In the genomic region with DNA sequence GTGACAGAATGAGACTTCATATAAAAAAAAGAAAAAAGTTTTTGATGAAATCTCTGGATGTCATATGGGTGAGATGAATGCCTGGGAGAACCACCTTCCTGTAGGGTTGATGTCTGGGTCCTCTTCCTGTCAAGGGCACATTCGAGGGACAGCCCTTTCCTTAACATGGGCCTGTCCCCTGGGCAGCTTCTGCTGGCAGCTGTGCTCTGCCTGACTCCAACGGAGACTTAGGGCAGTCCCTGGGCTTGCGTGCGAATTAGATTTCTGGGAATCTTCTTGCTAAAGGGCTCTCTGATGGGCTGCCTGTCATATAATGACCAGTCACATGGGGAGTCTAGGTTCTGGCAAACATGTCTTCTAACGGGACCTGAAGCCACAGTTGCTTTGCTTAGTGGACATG, we compare ENCODE assay signal across 1 cellular context.
TF ChIP-seq lines count a peak whose summit lies in the region.

No MANE protein-coding gene starts in this region.

TF ChIP-seq in HepG2, 621 proteins besides CTCF, POLR2A, EP300 and RAD21:
- TF ChIP-seq KLF11 (CRISPR knock-in tag; IDR thresholded peaks at IDR 0.05) (no peak), ZBTB42 (CRISPR knock-in tag; IDR thresholded peaks at IDR 0.05) (no peak), ZNF17 (CRISPR knock-in tag; IDR thresholded peaks at IDR 0.05) (no peak), MED1 (CRISPR knock-in tag; IDR thresholded peaks at IDR 0.05) (no peak), JUNB (CRISPR knock-in tag; IDR thresholded peaks at IDR 0.05; ENCODE audit: borderline replicate concordance) (no peak)
- TF ChIP-seq, protein P1, sequence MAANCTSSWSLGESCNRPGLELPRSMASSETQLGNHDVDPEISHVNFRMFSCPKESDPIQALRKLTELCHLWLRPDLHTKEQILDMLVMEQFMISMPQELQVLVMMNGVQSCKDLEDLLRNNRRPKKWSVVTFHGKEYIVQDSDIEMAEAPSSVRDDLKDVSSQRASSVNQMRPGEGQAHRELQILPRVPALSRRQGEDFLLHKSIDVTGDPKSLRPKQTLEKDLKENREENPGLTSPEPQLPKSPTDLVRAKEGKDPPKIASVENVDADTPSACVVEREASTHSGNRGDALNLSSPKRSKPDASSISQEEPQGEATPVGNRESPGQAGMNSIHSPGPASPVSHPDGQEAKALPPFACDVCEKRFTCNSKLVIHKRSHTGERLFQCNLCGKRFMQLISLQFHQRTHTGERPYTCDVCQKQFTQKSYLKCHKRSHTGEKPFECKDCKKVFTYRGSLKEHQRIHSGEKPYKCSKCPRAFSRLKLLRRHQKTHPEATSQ (CRISPR knock-in tag; IDR thresholded peaks at IDR 0.05; ENCODE audit: borderline replicate concordance) = no peak
- TF ChIP-seq, protein P2, sequence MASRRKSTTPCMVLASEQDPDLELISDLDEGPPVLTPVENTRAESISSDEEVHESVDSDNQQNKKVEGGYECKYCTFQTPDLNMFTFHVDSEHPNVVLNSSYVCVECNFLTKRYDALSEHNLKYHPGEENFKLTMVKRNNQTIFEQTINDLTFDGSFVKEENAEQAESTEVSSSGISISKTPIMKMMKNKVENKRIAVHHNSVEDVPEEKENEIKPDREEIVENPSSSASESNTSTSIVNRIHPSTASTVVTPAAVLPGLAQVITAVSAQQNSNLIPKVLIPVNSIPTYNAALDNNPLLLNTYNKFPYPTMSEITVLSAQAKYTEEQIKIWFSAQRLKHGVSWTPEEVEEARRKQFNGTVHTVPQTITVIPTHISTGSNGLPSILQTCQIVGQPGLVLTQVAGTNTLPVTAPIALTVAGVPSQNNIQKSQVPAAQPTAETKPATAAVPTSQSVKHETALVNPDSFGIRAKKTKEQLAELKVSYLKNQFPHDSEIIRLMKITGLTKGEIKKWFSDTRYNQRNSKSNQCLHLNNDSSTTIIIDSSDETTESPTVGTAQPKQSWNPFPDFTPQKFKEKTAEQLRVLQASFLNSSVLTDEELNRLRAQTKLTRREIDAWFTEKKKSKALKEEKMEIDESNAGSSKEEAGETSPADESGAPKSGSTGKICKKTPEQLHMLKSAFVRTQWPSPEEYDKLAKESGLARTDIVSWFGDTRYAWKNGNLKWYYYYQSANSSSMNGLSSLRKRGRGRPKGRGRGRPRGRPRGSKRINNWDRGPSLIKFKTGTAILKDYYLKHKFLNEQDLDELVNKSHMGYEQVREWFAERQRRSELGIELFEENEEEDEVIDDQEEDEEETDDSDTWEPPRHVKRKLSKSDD (CRISPR knock-in tag; IDR thresholded peaks at IDR 0.05; ENCODE audit: low read depth) = no peak
- TF ChIP-seq, protein P3, sequence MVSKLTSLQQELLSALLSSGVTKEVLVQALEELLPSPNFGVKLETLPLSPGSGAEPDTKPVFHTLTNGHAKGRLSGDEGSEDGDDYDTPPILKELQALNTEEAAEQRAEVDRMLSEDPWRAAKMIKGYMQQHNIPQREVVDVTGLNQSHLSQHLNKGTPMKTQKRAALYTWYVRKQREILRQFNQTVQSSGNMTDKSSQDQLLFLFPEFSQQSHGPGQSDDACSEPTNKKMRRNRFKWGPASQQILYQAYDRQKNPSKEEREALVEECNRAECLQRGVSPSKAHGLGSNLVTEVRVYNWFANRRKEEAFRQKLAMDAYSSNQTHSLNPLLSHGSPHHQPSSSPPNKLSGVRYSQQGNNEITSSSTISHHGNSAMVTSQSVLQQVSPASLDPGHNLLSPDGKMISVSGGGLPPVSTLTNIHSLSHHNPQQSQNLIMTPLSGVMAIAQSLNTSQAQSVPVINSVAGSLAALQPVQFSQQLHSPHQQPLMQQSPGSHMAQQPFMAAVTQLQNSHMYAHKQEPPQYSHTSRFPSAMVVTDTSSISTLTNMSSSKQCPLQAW (CRISPR knock-in tag; IDR thresholded peaks at IDR 0.05) = no peak
